ENCODE assay signal across 35 cellular contexts in genomic region chr10:75550191-75550590, GRCh38.
"Had no signal": no experiment of that assay in that cellular context is flagged by ENCODE, and none has a peak within 500 bp of the region (broad histone marks: within the 10 kb centered on the region; RNA-seq: fewer than 3 reads in every experiment).

No MANE protein-coding gene starts in this region.

- H3K27me3 ChIP-seq: MG63 had no signal

- H3K27ac ChIP-seq: KMS-11 had no signal

- H3K4me2 ChIP-seq: KMS-11 had no signal

- H3K9ac ChIP-seq: KMS-11 had no signal

- DNase-seq: Karpas-422, Kasumi-1, KG1, MG63, MM.1S, MV-4-11, NCI-H1048, NCI-H1092, NCI-H1092 treated with DMSO at 0.1 percent for 48 hours, NCI-H1105, NCI-H1105 treated with DMSO at 0.1 percent for 48 hours, NCI-H1417, NCI-H1417 treated with DMSO at 0.1 percent for 48 hours, NCI-H1436, NCI-H1436 treated with DMSO at 0.1 percent for 48 hours, NCI-H146, NCI-H1694, NCI-H1694 treated with DMSO at 0.1 percent for 48 hours, NCI-H187, NCI-H187 treated with DMSO at 0.1 percent for 48 hours, NCI-H1930, NCI-H2029, NCI-H2029 treated with DMSO at 0.1 percent for 48 hours, NCI-H2081, NCI-H2081 treated with DMSO at 0.1 percent for 48 hours, NCI-H2107, NCI-H2171, NCI-H2171 treated with DMSO at 0.1 percent for 48 hours, NCI-H2227 treated with DMSO at 0.1 percent for 48 hours, NCI-H226, NCI-H345, NCI-H446, NCI-H446 treated with DMSO at 0.1 percent for 48 hours, NCI-H510A had no signal

- H3K4me3 ChIP-seq: MG63 had no signal

- H3K36me3 ChIP-seq: MG63 had no signal
